In genomic region chr22:41511521-41511968, GRCh38 we compare ENCODE assay signal across 16 cellular contexts. TPM values are rescaled to one million over a fixed set of nuclear protein-coding genes. Genes with fewer than 3 reads are reported as not detected.
DNase-seq lines count a peak whose midpoint lies in the region; ATAC-seq and TF ChIP-seq lines count a peak whose summit lies in the region.
"Had no signal": no experiment of that assay in that cellular context is flagged by ENCODE, and none has a peak within 500 bp of the region (broad histone marks: within the 10 kb centered on the region; RNA-seq: fewer than 3 reads in every experiment).

No MANE protein-coding gene starts in this region.

- H3K36me3 Mint-ChIP-seq in CD14-positive monocyte, result peaks cover 83 to 99% of the 10 kb centered on the region in 2 donors

- H3K4me1 Mint-ChIP-seq in CD14-positive monocyte, result no peaks in the 10 kb centered on the region

- peak overlapping the region; percentile 93 for H3K27ac ChIP-seq in cingulate gyrus (ENCODE audit: low read depth, low read length)
- H3K27ac ChIP-seq in temporal lobe (ENCODE audit: low read depth, low read length), result peak overlapping the region; percentile 92

- no peak overlapping the region for H3K4me3 Mint-ChIP-seq in CD14-positive monocyte
- H3K4me3 Mint-ChIP-seq: activated CD8-positive, alpha-beta T cell treated with anti-CD3 and anti-CD28 coated beads for 36 hours; CD4-positive, CD25-positive, alpha-beta regulatory T cell; dendritic cell treated with granulocyte-macrophage colony-stimulating factor and Interleukin-4, amounts not matched to agents 40 ng/mL and 50 ng/mL, for 4 days had no signal

- DNase-seq in NCI-H146 (lab: John Stamatoyannopoulos, UW) (peak; percentile 49), NCI-H146 treated with DMSO at 0.1 percent for 48 hours (lab: John Stamatoyannopoulos, UW; ENCODE audit: unreplicated experiment) (no peak), mucosa of gallbladder (ENCODE audit: low spot score) (peak; percentile 56), amniotic stem cell (lab: John Stamatoyannopoulos, UW) (no peak), CD14-positive monocyte (ENCODE audit: low spot score) (no peak)
- DNase-seq: activated CD8-positive, alpha-beta T cell treated with anti-CD3 and anti-CD28 coated beads for 36 hours; CD4-positive, CD25-positive, alpha-beta regulatory T cell; head of caudate nucleus; NCI-H1092; T-helper 1 cell had no signal

- TF ChIP-seq CTCF in CD14-positive monocyte (IDR thresholded peaks at IDR 0.05), result no peak

- H3K27me3 Mint-ChIP-seq in CD14-positive monocyte (ENCODE audit: low read depth in 3 of 3), result no peaks in the 10 kb centered on the region
- H3K27me3 Mint-ChIP-seq: activated CD8-positive, alpha-beta T cell treated with anti-CD3 and anti-CD28 coated beads for 36 hours; CD4-positive, CD25-positive, alpha-beta regulatory T cell; dendritic cell treated with granulocyte-macrophage colony-stimulating factor and Interleukin-4, amounts not matched to agents 40 ng/mL and 50 ng/mL, for 4 days had no signal

- intact Hi-C loops in CD14-positive monocyte (cut with micrococcal nuclease), result no loop called here

- H3K9me3 Mint-ChIP-seq in CD14-positive monocyte, result no peaks in the 10 kb centered on the region
- H3K9me3 Mint-ChIP-seq: activated CD8-positive, alpha-beta T cell treated with anti-CD3 and anti-CD28 coated beads for 36 hours; dendritic cell treated with granulocyte-macrophage colony-stimulating factor and Interleukin-4, amounts not matched to agents 40 ng/mL and 50 ng/mL, for 4 days had no signal

- H3K27ac Mint-ChIP-seq in CD14-positive monocyte, result no peak overlapping the region
- H3K27ac Mint-ChIP-seq: activated CD8-positive, alpha-beta T cell treated with anti-CD3 and anti-CD28 coated beads for 36 hours; CD4-positive, CD25-positive, alpha-beta regulatory T cell; dendritic cell treated with granulocyte-macrophage colony-stimulating factor and Interleukin-4, amounts not matched to agents 40 ng/mL and 50 ng/mL, for 4 days had no signal

- no peak for ATAC-seq in HG02798 (IDR thresholded peaks at IDR 0.05; ENCODE audit: poor library complexity, unreplicated experiment)
- ATAC-seq: activated CD8-positive, alpha-beta T cell treated with anti-CD3 and anti-CD28 coated beads for 36 hours had no signal

RNA-seq across cellular contexts. Expression of gene POLR3H, which starts 32.7 kb away (rescaled TPM):
- 26.0 TPM for total RNA-seq in mucosa of gallbladder
- 20.4 TPM for total RNA-seq in temporal lobe
- polyA plus RNA-seq in CD14-positive monocyte, result 10 to 100 TPM; 10.4 to 19.0 TPM

RNA-seq across cellular contexts. Expression of gene ACO2, which starts 42.6 kb away (rescaled TPM):
- 172 TPM for total RNA-seq in mucosa of gallbladder
- 72.5 TPM for total RNA-seq in temporal lobe
- polyA plus RNA-seq in CD14-positive monocyte, result 10 to 100 TPM; 64.2 to 75.8 TPM

RNA-seq across cellular contexts. Expression of gene PHF5A, which starts 43.1 kb away (rescaled TPM):
- 29.1 TPM for total RNA-seq in mucosa of gallbladder
- total RNA-seq in temporal lobe, result 25.6 TPM
- polyA plus RNA-seq in CD14-positive monocyte, result 10 to 100 TPM; 22.0 to 26.3 TPM

RNA-seq across cellular contexts. Expression of gene CSDC2, which starts 49.3 kb away (rescaled TPM):
- total RNA-seq in mucosa of gallbladder, result 3.7 TPM
- 11.8 TPM for total RNA-seq in temporal lobe
- not detected for polyA plus RNA-seq in CD14-positive monocyte
- total RNA-seq: activated CD8-positive, alpha-beta T cell treated with anti-CD3 and anti-CD28 coated beads for 36 hours; CD4-positive, CD25-positive, alpha-beta regulatory T cell; mononuclear cell had no signal
- polyA plus RNA-seq: CD4-positive, CD25-positive, alpha-beta regulatory T cell; keratinocyte had no signal

Comparison
In these comparisons a context has a peak if more than half of its experiments do, and no peak if none do; other contexts are left out.
1. DNase-seq: peak in NCI-H146 (single experiment) and mucosa of gallbladder (single experiment); none in NCI-H146 treated with DMSO at 0.1 percent for 48 hours (single experiment), amniotic stem cell (single experiment) and CD14-positive monocyte (single experiment).